In the genomic region with DNA sequence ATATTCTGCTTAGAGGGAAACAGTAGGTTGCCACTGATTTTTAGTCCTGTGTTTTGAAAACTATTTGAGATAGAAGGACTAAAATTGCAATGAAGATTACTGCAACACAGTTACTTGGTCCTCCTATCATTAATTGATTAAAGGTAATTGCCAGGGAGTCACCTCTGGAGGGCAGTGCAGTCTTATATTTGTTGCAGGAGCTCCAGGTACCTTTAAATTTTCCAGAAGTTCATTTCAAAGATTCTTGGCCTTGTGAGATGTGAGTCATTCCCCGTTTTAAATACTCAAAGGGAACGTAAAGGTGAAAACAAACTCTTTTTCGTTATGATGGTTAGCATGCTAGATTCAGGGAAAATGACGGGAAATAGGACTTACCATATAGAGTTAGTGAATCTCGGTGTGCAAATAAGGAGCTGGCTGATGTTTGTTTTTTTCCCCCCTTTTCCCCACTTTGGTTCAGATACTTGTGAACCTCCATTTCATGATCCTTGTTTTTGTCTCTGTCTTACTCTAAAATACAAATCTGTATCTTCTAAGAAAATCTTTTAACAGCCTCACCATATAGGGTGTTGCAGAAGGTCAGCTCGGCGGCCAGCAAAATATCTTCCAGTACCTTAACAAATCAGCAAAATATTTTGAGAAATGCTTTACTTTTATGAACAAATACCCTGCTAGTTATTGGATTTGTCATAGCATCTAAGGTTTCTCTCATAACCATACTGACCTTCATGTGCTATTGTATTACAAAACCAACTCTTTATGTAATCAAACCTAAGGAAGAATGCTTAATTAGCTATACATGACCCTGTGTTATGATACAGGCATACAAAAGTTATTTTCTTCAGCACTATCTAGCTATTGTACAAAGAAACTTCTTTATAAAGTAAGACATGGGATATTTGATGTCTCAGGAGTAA, we compare ENCODE assay signal across 8 cellular contexts.
DNase-seq lines count a peak whose midpoint lies in the region; ATAC-seq, FAIRE-seq and TF ChIP-seq lines count a peak whose summit lies in the region.

No MANE protein-coding gene starts in this region.

- no peaks in the 10 kb centered on the region for H3K9me1 ChIP-seq in keratinocyte (ENCODE audit: control insufficient read depth, extremely low read depth, insufficient read depth, low read length)

- no peak for TF ChIP-seq EP300 in suprapubic skin (IDR thresholded peaks at IDR 0.05)

- H3K27ac ChIP-seq in keratinocyte (ENCODE audit: control insufficient read depth, insufficient read depth, low read length) (no peak overlapping the region), suprapubic skin (no peak overlapping the region)

- H3K4me1 ChIP-seq in keratinocyte (ENCODE audit: control insufficient read depth, extremely low read depth, insufficient read depth, low read length) (peaks cover 4% of the 10 kb centered on the region), suprapubic skin (peaks cover 8% of the 10 kb centered on the region)

- H3K36me3 ChIP-seq in keratinocyte (ENCODE audit: control insufficient read depth in 2 of 2, extremely low read depth in 1 of 2, insufficient read depth in 2 of 2, low read length in 2 of 2) (no peaks in the 10 kb centered on the region), suprapubic skin (no peaks in the 10 kb centered on the region)

- TF ChIP-seq POLR2A in suprapubic skin (IDR thresholded peaks at IDR 0.05) = no peak

- DNase-seq in COLO668 (lab: John Stamatoyannopoulos, UW; ENCODE audit: unreplicated experiment) (peak; percentile 50), NCI-H524 treated with DMSO at 0.1 percent for 48 hours (lab: John Stamatoyannopoulos, UW) (peak; percentile 1), T47D (ENCODE audit: low read depth in 1 of 2, low spot score in 1 of 2) (peak; percentile 37 to 77), keratinocyte (ENCODE audit: low read depth, low spot score) (no peak), suprapubic skin (ENCODE audit: low spot score in 2 of 2) (no peak), T-helper 9 cell (no peak)

- peak; percentile 50 to 62 (median 52) for TF ChIP-seq CTCF in keratinocyte (optimal IDR thresholded peaks at IDR 0.05 in 1 of 3, IDR thresholded peaks at IDR 0.05 in 1 of 3, conservative IDR thresholded peaks at IDR 0.05 in 1 of 3; ENCODE audit: extremely low read depth in 1 of 3, insufficient read depth in 2 of 3, low read length in 3 of 3)
- TF ChIP-seq CTCF in suprapubic skin (IDR thresholded peaks at IDR 0.05) = peak; percentile 18 to 36

- peak overlapping the region; percentile 79 for H3K4me2 ChIP-seq in keratinocyte (ENCODE audit: control insufficient read depth, extremely low read depth, insufficient read depth, low read depth, low read length)

- no peaks in the 10 kb centered on the region for H3K9me3 ChIP-seq in keratinocyte (ENCODE audit: control insufficient read depth, low read depth, low read length)
- no peaks in the 10 kb centered on the region for H3K9me3 ChIP-seq in suprapubic skin

- H3K79me2 ChIP-seq in keratinocyte (ENCODE audit: control insufficient read depth, insufficient read depth, low read length) = no peaks in the 10 kb centered on the region

- no peaks in the 10 kb centered on the region for H4K20me1 ChIP-seq in keratinocyte (ENCODE audit: control insufficient read depth, extremely low read depth, insufficient read depth, low read length)

- no peak overlapping the region for H3K9ac ChIP-seq in keratinocyte (ENCODE audit: control insufficient read depth, extremely low read depth, insufficient read depth, low read length)

- WGBS in suprapubic skin = 46% methylated on average over 7 of the region's 7 CpGs

- H3K4me3 ChIP-seq in keratinocyte (ENCODE audit: control insufficient read depth in 2 of 3, extremely low read depth in 1 of 3, insufficient read depth in 2 of 3, low read depth in 1 of 3, low read length in 3 of 3) = peak overlapping the region in 2 of 3 experiments; percentile 40 to 56
- H3K4me3 ChIP-seq in suprapubic skin = no peak overlapping the region

- dilution Hi-C loops in keratinocyte (cut with MboI; ENCODE audit: extremely low pct_ligation_motif_present, low sequenced_read_pairs) = no loop called here

- H3K27me3 ChIP-seq in keratinocyte (ENCODE audit: control insufficient read depth, extremely low read depth, insufficient read depth, low read length) (no peaks in the 10 kb centered on the region), suprapubic skin (no peaks in the 10 kb centered on the region)

- H2AFZ ChIP-seq in keratinocyte (ENCODE audit: control insufficient read depth, low read length) = peak overlapping the region; percentile 94

- ATAC-seq in GM18909 (IDR thresholded peaks at IDR 0.05; ENCODE audit: poor library complexity, unreplicated experiment) (peak; percentile 70), HG03432 (IDR thresholded peaks at IDR 0.05; ENCODE audit: unreplicated experiment) (peak; percentile 70)

- FAIRE-seq in keratinocyte (lab: Jason Lieb, UNC) = peak; percentile 78

- in situ Hi-C loops in T47D (cut with HindIII; ENCODE audit: low pct_unique_long_range_greater_than_20kb, low sequenced_read_pairs) = no loop called here

Comparison
In these comparisons a context has a peak if more than half of its experiments do, and no peak if none do; other contexts are left out.
1. DNase-seq: peak in COLO668 (single experiment), NCI-H524 treated with DMSO at 0.1 percent for 48 hours (single experiment) and T47D (2 of 2); none in keratinocyte (single experiment), suprapubic skin (0 of 2) and T-helper 9 cell (single experiment).